In the genomic region with DNA sequence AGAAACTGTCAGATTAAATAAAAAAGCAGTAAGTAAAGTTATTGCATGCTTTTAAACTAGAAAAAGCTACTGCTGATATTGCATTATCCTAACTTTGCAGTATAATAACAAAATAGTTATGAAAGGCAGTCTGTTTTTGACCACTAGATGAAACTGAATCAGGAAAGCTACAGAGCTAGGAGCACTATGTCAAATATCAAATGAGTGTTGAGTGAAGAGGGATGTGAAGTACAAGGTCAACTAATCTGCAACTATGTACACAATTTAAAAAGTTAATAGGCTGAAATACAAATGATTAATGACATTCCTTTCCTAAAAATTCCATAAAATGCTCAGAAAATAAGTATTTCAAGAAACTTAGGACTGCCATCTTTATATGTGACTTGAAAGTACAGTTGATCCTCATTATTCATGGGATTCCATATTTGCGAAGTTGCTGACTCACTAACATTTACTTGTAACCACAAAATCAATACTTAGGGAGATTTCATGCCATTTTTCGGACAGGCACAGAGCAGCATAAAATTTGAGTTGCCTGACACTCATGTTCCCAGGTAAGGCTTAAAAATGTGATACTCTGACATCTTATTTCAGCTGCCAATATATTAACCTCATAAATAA, we compare ENCODE assay signal across 1 cellular context.
TF ChIP-seq lines count a peak whose summit lies in the region.

No MANE protein-coding gene starts in this region.

TF ChIP-seq in HepG2, 621 proteins besides CTCF, POLR2A, EP300 and RAD21 (continued from another document and continues in another):
- TF ChIP-seq, protein P1, sequence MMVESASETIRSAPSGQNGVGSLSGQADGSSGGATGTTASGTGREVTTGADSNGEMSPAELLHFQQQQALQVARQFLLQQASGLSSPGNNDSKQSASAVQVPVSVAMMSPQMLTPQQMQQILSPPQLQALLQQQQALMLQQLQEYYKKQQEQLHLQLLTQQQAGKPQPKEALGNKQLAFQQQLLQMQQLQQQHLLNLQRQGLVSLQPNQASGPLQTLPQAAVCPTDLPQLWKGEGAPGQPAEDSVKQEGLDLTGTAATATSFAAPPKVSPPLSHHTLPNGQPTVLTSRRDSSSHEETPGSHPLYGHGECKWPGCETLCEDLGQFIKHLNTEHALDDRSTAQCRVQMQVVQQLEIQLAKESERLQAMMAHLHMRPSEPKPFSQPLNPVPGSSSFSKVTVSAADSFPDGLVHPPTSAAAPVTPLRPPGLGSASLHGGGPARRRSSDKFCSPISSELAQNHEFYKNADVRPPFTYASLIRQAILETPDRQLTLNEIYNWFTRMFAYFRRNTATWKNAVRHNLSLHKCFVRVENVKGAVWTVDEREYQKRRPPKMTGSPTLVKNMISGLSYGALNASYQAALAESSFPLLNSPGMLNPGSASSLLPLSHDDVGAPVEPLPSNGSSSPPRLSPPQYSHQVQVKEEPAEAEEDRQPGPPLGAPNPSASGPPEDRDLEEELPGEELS (CRISPR knock-in tag; IDR thresholded peaks at IDR 0.05): peak; percentile 39; the same call in 1 of the 2 replicates
- TF ChIP-seq MED1 (CRISPR knock-in tag; IDR thresholded peaks at IDR 0.05) (peak; percentile 55; the same call in 1 of the 2 replicates), MAFF (IDR thresholded peaks at IDR 0.05; ENCODE audit: low read depth, low read length) (peak; percentile 89), ZNF652 (CRISPR knock-in tag; IDR thresholded peaks at IDR 0.05; ENCODE audit: borderline replicate concordance, low read depth) (0 out of 2 replicates have a peak, but pooled peaks have one; percentile 26), IRF2 (CRISPR knock-in tag; IDR thresholded peaks at IDR 0.05) (peak; percentile 40; the same call in 1 of the 2 replicates), ZNF44 (CRISPR knock-in tag; IDR thresholded peaks at IDR 0.05) (no peak), MIER3 (CRISPR knock-in tag; IDR thresholded peaks at IDR 0.05; ENCODE audit: borderline replicate concordance) (0 out of 2 replicates have a peak, but pooled peaks have one; percentile 34), POGZ (CRISPR knock-in tag; IDR thresholded peaks at IDR 0.05) (peak; percentile 90), FOXK1 (CRISPR knock-in tag; IDR thresholded peaks at IDR 0.05; ENCODE audit: borderline replicate concordance, low read depth) (no peak), CBFB (CRISPR knock-in tag; IDR thresholded peaks at IDR 0.05) (peak; percentile 98), HDAC2 (CRISPR knock-in tag; IDR thresholded peaks at IDR 0.05) (0 out of 2 replicates have a peak, but pooled peaks have one; percentile 21), NFIC (IDR thresholded peaks at IDR 0.05; ENCODE audit: low read length) (peak; percentile 32; the same call in 1 of the 2 replicates), LCORL (IDR thresholded peaks at IDR 0.05) (no peak), LCORL (CRISPR knock-in tag; IDR thresholded peaks at IDR 0.05) (peak; percentile 76), YY1 (IDR thresholded peaks at IDR 0.05; ENCODE audit: insufficient read depth, insufficient replicate concordance, low read depth, low read length) (peak; percentile 63), ZKSCAN5 (CRISPR knock-in tag; IDR thresholded peaks at IDR 0.05) (no peak), NFE2L2 (IDR thresholded peaks at IDR 0.05; ENCODE audit: low read length) (peak; percentile 85), FOSL2 (CRISPR knock-in tag; IDR thresholded peaks at IDR 0.05) (peak; percentile 82), ZNF713 (CRISPR knock-in tag; IDR thresholded peaks at IDR 0.05) (no peak), SRF (IDR thresholded peaks at IDR 0.05; ENCODE audit: low read depth, low read length) (0 out of 2 replicates have a peak, but pooled peaks have one; percentile 9), MAFG (CRISPR knock-in tag; IDR thresholded peaks at IDR 0.05) (peak; percentile 74; the same call in 1 of the 2 replicates), MAFK (conservative IDR thresholded peaks at IDR 0.05 in 1 of 2, IDR thresholded peaks at IDR 0.05 in 1 of 2; ENCODE audit: low read length in 2 of 2) (peak; percentile 87 to 95), ZNF644 (CRISPR knock-in tag; IDR thresholded peaks at IDR 0.05; ENCODE audit: low read depth) (peak; percentile 85), NKX3-1 (CRISPR knock-in tag; IDR thresholded peaks at IDR 0.05) (0 out of 2 replicates have a peak, but pooled peaks have one; percentile 52), PPARG (CRISPR knock-in tag; conservative IDR thresholded peaks at IDR 0.05) (0 out of 2 replicates have a peak, but pooled peaks have one; percentile 37), CREB1 (IDR thresholded peaks at IDR 0.05) (no peak), CREB1 (CRISPR knock-in tag; IDR thresholded peaks at IDR 0.05) (0 out of 2 replicates have a peak, but pooled peaks have one; percentile 43)
- TF ChIP-seq, protein P2, sequence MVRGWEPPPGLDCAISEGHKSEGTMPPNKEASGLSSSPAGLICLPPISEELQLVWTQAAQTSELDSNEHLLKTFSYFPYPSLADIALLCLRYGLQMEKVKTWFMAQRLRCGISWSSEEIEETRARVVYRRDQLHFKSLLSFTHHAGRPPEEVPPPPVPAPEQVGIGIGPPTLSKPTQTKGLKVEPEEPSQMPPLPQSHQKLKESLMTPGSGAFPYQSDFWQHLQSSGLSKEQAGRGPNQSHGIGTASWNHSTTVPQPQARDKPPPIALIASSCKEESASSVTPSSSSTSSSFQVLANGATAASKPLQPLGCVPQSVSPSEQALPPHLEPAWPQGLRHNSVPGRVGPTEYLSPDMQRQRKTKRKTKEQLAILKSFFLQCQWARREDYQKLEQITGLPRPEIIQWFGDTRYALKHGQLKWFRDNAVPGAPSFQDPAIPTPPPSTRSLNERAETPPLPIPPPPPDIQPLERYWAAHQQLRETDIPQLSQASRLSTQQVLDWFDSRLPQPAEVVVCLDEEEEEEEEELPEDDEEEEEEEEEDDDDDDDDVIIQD (CRISPR knock-in tag; IDR thresholded peaks at IDR 0.05; ENCODE audit: low read depth): peak; percentile 94
- TF ChIP-seq, protein P3, sequence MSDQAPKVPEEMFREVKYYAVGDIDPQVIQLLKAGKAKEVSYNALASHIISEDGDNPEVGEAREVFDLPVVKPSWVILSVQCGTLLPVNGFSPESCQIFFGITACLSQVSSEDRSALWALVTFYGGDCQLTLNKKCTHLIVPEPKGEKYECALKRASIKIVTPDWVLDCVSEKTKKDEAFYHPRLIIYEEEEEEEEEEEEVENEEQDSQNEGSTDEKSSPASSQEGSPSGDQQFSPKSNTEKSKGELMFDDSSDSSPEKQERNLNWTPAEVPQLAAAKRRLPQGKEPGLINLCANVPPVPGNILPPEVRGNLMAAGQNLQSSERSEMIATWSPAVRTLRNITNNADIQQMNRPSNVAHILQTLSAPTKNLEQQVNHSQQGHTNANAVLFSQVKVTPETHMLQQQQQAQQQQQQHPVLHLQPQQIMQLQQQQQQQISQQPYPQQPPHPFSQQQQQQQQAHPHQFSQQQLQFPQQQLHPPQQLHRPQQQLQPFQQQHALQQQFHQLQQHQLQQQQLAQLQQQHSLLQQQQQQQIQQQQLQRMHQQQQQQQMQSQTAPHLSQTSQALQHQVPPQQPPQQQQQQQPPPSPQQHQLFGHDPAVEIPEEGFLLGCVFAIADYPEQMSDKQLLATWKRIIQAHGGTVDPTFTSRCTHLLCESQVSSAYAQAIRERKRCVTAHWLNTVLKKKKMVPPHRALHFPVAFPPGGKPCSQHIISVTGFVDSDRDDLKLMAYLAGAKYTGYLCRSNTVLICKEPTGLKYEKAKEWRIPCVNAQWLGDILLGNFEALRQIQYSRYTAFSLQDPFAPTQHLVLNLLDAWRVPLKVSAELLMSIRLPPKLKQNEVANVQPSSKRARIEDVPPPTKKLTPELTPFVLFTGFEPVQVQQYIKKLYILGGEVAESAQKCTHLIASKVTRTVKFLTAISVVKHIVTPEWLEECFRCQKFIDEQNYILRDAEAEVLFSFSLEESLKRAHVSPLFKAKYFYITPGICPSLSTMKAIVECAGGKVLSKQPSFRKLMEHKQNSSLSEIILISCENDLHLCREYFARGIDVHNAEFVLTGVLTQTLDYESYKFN (CRISPR knock-in tag; conservative IDR thresholded peaks at IDR 0.05): peak; percentile 68
- TF ChIP-seq, protein P4, sequence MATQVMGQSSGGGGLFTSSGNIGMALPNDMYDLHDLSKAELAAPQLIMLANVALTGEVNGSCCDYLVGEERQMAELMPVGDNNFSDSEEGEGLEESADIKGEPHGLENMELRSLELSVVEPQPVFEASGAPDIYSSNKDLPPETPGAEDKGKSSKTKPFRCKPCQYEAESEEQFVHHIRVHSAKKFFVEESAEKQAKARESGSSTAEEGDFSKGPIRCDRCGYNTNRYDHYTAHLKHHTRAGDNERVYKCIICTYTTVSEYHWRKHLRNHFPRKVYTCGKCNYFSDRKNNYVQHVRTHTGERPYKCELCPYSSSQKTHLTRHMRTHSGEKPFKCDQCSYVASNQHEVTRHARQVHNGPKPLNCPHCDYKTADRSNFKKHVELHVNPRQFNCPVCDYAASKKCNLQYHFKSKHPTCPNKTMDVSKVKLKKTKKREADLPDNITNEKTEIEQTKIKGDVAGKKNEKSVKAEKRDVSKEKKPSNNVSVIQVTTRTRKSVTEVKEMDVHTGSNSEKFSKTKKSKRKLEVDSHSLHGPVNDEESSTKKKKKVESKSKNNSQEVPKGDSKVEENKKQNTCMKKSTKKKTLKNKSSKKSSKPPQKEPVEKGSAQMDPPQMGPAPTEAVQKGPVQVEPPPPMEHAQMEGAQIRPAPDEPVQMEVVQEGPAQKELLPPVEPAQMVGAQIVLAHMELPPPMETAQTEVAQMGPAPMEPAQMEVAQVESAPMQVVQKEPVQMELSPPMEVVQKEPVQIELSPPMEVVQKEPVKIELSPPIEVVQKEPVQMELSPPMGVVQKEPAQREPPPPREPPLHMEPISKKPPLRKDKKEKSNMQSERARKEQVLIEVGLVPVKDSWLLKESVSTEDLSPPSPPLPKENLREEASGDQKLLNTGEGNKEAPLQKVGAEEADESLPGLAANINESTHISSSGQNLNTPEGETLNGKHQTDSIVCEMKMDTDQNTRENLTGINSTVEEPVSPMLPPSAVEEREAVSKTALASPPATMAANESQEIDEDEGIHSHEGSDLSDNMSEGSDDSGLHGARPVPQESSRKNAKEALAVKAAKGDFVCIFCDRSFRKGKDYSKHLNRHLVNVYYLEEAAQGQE (IDR thresholded peaks at IDR 0.05; ENCODE audit: borderline replicate concordance in 1 of 2, low read depth in 1 of 2, low read length in 2 of 2): no peak
- TF ChIP-seq, protein P5, sequence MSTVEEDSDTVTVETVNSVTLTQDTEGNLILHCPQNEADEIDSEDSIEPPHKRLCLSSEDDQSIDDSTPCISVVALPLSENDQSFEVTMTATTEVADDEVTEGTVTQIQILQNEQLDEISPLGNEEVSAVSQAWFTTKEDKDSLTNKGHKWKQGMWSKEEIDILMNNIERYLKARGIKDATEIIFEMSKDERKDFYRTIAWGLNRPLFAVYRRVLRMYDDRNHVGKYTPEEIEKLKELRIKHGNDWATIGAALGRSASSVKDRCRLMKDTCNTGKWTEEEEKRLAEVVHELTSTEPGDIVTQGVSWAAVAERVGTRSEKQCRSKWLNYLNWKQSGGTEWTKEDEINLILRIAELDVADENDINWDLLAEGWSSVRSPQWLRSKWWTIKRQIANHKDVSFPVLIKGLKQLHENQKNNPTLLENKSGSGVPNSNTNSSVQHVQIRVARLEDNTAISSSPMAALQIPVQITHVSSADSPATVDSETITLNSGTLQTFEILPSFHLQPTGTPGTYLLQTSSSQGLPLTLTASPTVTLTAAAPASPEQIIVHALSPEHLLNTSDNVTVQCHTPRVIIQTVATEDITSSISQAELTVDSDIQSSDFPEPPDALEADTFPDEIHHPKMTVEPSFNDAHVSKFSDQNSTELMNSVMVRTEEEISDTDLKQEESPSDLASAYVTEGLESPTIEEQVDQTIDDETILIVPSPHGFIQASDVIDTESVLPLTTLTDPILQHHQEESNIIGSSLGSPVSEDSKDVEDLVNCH (CRISPR knock-in tag; IDR thresholded peaks at IDR 0.05): no peak
- TF ChIP-seq, protein P6, sequence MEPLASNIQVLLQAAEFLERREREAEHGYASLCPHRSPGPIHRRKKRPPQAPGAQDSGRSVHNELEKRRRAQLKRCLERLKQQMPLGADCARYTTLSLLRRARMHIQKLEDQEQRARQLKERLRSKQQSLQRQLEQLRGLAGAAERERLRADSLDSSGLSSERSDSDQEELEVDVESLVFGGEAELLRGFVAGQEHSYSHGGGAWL (CRISPR knock-in tag; IDR thresholded peaks at IDR 0.05): no peak
- TF ChIP-seq, protein P7, sequence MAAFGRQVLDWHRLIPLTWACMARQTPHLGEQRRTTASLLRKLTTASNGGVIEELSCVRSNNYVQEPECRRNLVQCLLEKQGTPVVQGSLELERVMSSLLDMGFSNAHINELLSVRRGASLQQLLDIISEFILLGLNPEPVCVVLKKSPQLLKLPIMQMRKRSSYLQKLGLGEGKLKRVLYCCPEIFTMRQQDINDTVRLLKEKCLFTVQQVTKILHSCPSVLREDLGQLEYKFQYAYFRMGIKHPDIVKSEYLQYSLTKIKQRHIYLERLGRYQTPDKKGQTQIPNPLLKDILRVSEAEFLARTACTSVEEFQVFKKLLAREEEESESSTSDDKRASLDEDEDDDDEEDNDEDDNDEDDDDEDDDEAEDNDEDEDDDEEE (CRISPR knock-in tag; IDR thresholded peaks at IDR 0.05): no peak
- TF ChIP-seq, protein P8, sequence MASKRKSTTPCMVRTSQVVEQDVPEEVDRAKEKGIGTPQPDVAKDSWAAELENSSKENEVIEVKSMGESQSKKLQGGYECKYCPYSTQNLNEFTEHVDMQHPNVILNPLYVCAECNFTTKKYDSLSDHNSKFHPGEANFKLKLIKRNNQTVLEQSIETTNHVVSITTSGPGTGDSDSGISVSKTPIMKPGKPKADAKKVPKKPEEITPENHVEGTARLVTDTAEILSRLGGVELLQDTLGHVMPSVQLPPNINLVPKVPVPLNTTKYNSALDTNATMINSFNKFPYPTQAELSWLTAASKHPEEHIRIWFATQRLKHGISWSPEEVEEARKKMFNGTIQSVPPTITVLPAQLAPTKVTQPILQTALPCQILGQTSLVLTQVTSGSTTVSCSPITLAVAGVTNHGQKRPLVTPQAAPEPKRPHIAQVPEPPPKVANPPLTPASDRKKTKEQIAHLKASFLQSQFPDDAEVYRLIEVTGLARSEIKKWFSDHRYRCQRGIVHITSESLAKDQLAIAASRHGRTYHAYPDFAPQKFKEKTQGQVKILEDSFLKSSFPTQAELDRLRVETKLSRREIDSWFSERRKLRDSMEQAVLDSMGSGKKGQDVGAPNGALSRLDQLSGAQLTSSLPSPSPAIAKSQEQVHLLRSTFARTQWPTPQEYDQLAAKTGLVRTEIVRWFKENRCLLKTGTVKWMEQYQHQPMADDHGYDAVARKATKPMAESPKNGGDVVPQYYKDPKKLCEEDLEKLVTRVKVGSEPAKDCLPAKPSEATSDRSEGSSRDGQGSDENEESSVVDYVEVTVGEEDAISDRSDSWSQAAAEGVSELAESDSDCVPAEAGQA (IDR thresholded peaks at IDR 0.05; ENCODE audit: low read depth): no peak
- TF ChIP-seq, protein P8 (CRISPR knock-in tag; IDR thresholded peaks at IDR 0.05; ENCODE audit: borderline replicate concordance): no peak
